12 cellular contexts compared by ENCODE assay signal in the genomic region with DNA sequence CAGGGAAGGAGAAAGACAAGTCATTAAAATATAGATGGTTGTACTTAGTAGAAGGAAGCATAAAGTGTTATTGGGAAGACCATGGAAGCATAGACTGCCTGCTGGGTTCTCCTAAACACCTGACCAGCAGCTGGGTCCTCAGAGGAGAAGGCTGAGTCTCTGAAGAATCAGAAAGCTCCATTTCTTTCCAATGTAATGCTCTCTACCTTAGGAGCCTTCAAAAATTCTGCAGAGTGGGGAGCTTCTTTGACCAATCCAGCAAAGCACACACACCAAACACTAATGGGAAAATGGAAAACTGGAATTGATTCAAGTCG. TPM values are rescaled to one million over a fixed set of nuclear protein-coding genes. Genes with fewer than 3 reads are reported as not detected.
DNase-seq lines count a peak whose midpoint lies in the region; ATAC-seq and TF ChIP-seq lines count a peak whose summit lies in the region.
"Had no signal": no experiment of that assay in that cellular context is flagged by ENCODE, and none has a peak within 500 bp of the region (broad histone marks: within the 10 kb centered on the region; RNA-seq: fewer than 3 reads in every experiment).

No MANE protein-coding gene starts in this region.

- no peaks in the 10 kb centered on the region for H3K79me2 ChIP-seq in hepatocyte

- H3K4me3 Mint-ChIP-seq in activated CD4-positive, alpha-beta T cell treated with anti-CD3 and anti-CD28 coated beads for 36 hours: peak overlapping the region; percentile 56
- H3K4me3 Mint-ChIP-seq in activated T-helper 17 cell treated with anti-CD3 and anti-CD28 coated beads, Interleukin-2, amount 50 U/mL, for 72 hours: peak overlapping the region; percentile 51
- peak overlapping the region; percentile 65 for H3K4me3 Mint-ChIP-seq in stimulated activated memory B cell treated with anti-CD40 and anti-IgM and Interleukin-4, amounts not matched to agents 10 μg/mL and 1 μg/mL and 100 μg/mL, for 72 hours

- ATAC-seq in activated CD4-positive, alpha-beta T cell treated with anti-CD3 and anti-CD28 coated beads for 36 hours: no peak
- ATAC-seq in activated T-helper 17 cell treated with anti-CD3 and anti-CD28 coated beads, Interleukin-2, amount 50 U/mL, for 72 hours (replicated peaks): no peak
- no peak for ATAC-seq in stimulated activated memory B cell treated with anti-CD40 and anti-IgM and Interleukin-4, amounts not matched to agents 10 μg/mL and 1 μg/mL and 100 μg/mL, for 72 hours
- ATAC-seq in GM18861 (IDR thresholded peaks at IDR 0.05; ENCODE audit: unreplicated experiment): no peak

- H3K27ac ChIP-seq in hepatocyte: peak overlapping the region; percentile 71
- H3K27ac ChIP-seq: KMS-11 had no signal

- no peaks in the 10 kb centered on the region for H4K20me1 ChIP-seq in hepatocyte (ENCODE audit: insufficient read depth, poor library complexity, severe bottlenecking)

- no peaks in the 10 kb centered on the region for H3K9me2 ChIP-seq in hepatocyte (replicated peaks; ENCODE audit: insufficient read depth)

- no peak for TF ChIP-seq CTCF in hepatocyte (IDR thresholded peaks at IDR 0.05; ENCODE audit: poor library complexity)
- no peak for TF ChIP-seq CTCF in lower leg skin (IDR thresholded peaks at IDR 0.05)

- H3K27me3 ChIP-seq in hepatocyte: no peaks in the 10 kb centered on the region
- H3K27me3 ChIP-seq: adrenal gland had no signal

- peaks cover 26% of the 10 kb centered on the region for H3K4me1 Mint-ChIP-seq in activated CD4-positive, alpha-beta T cell treated with anti-CD3 and anti-CD28 coated beads for 36 hours
- H3K4me1 Mint-ChIP-seq in activated T-helper 17 cell treated with anti-CD3 and anti-CD28 coated beads, Interleukin-2, amount 50 U/mL, for 72 hours: peaks cover 18% of the 10 kb centered on the region
- peaks cover 26% of the 10 kb centered on the region for H3K4me1 Mint-ChIP-seq in stimulated activated memory B cell treated with anti-CD40 and anti-IgM and Interleukin-4, amounts not matched to agents 10 μg/mL and 1 μg/mL and 100 μg/mL, for 72 hours

- H3K9me3 ChIP-seq in hepatocyte (ENCODE audit: low read depth): no peaks in the 10 kb centered on the region
- H3K9me3 ChIP-seq: adrenal gland had no signal

- 21% methylated on average over 1 of the region's 1 CpG for WGBS in hepatocyte (ENCODE audit: low lambda C conversion rate, missing lambda C conversion rate)
- WGBS in lower leg skin, 2 donors: 25 to 29% methylated on average over 1 of the region's 1 CpG

- peak overlapping the region; percentile 72 for H3K27ac Mint-ChIP-seq in activated CD4-positive, alpha-beta T cell treated with anti-CD3 and anti-CD28 coated beads for 36 hours
- H3K27ac Mint-ChIP-seq in activated T-helper 17 cell treated with anti-CD3 and anti-CD28 coated beads, Interleukin-2, amount 50 U/mL, for 72 hours: peak overlapping the region; percentile 90
- peak overlapping the region; percentile 68 for H3K27ac Mint-ChIP-seq in stimulated activated memory B cell treated with anti-CD40 and anti-IgM and Interleukin-4, amounts not matched to agents 10 μg/mL and 1 μg/mL and 100 μg/mL, for 72 hours

- POLR2A ChIA-PET in activated CD4-positive, alpha-beta T cell treated with anti-CD3 and anti-CD28 coated beads for 36 hours (lab: Charles Lee): interaction anchor here (0.5 kb wide), 1 partner anchor 26 kb away, joined by 3 read pairs; no protein-coding TSS in a partner anchor

- H3K4me2 ChIP-seq in hepatocyte: peak overlapping the region; percentile 56
- H3K4me2 ChIP-seq: KMS-11 had no signal

- H3K36me3 Mint-ChIP-seq in activated CD4-positive, alpha-beta T cell treated with anti-CD3 and anti-CD28 coated beads for 36 hours (ENCODE audit: low read depth): peaks cover 2% of the 10 kb centered on the region
- peaks cover 8% of the 10 kb centered on the region for H3K36me3 Mint-ChIP-seq in activated T-helper 17 cell treated with anti-CD3 and anti-CD28 coated beads, Interleukin-2, amount 50 U/mL, for 72 hours (ENCODE audit: low read depth)
- H3K36me3 Mint-ChIP-seq in stimulated activated memory B cell treated with anti-CD40 and anti-IgM and Interleukin-4, amounts not matched to agents 10 μg/mL and 1 μg/mL and 100 μg/mL, for 72 hours: peaks cover under 1% of the 10 kb centered on the region

- no peak overlapping the region for H2AFZ ChIP-seq in hepatocyte

- no peaks in the 10 kb centered on the region for H3K9me3 Mint-ChIP-seq in activated CD4-positive, alpha-beta T cell treated with anti-CD3 and anti-CD28 coated beads for 36 hours (ENCODE audit: low read depth)
- no peaks in the 10 kb centered on the region for H3K9me3 Mint-ChIP-seq in activated T-helper 17 cell treated with anti-CD3 and anti-CD28 coated beads, Interleukin-2, amount 50 U/mL, for 72 hours
- no peaks in the 10 kb centered on the region for H3K9me3 Mint-ChIP-seq in stimulated activated memory B cell treated with anti-CD40 and anti-IgM and Interleukin-4, amounts not matched to agents 10 μg/mL and 1 μg/mL and 100 μg/mL, for 72 hours
- H3K9me3 Mint-ChIP-seq: T-helper 1 cell treated with Interleukin-12 subunit alpha and Interleukin-12 subunit beta and Interleukin-4 antibody, amounts not matched to agents 30 μg/mL and 1 μg/mL, for 36 hours had no signal

- peaks cover 29% of the 10 kb centered on the region for H3K27me3 Mint-ChIP-seq in activated CD4-positive, alpha-beta T cell treated with anti-CD3 and anti-CD28 coated beads for 36 hours
- H3K27me3 Mint-ChIP-seq in activated T-helper 17 cell treated with anti-CD3 and anti-CD28 coated beads, Interleukin-2, amount 50 U/mL, for 72 hours: peaks cover 9% of the 10 kb centered on the region
- no peaks in the 10 kb centered on the region for H3K27me3 Mint-ChIP-seq in stimulated activated memory B cell treated with anti-CD40 and anti-IgM and Interleukin-4, amounts not matched to agents 10 μg/mL and 1 μg/mL and 100 μg/mL, for 72 hours

- no peaks in the 10 kb centered on the region for H3K36me3 ChIP-seq in hepatocyte (replicated peaks; ENCODE audit: insufficient read depth, low read depth)
- H3K36me3 ChIP-seq: adrenal gland had no signal

- DNase-seq in activated CD4-positive, alpha-beta T cell treated with anti-CD3 and anti-CD28 coated beads for 36 hours: no peak
- no peak for DNase-seq in activated CD4-positive, alpha-beta T cell treated with anti-CD3 and anti-CD28 coated beads, Interleukin-2, amount 50 U/mL, for 4 hours
- no peak for DNase-seq in hepatocyte (ENCODE audit: low spot score)
- DNase-seq in GDM1 (lab: John Stamatoyannopoulos, UW): no peak
- no peak for DNase-seq in lower leg skin (ENCODE audit: low spot score in 2 of 2)
- DNase-seq: 8988T had no signal

- H3K4me3 ChIP-seq in hepatocyte (no peak overlapping the region), lower leg skin (ENCODE audit: low read depth, poor library complexity, severe bottlenecking) (no peak overlapping the region)

- CTCF ChIA-PET in activated CD4-positive, alpha-beta T cell treated with anti-CD3 and anti-CD28 coated beads for 36 hours (lab: Charles Lee): interaction anchor here (0.8 to 1.6 kb wide), 5 partner anchors 11 to 41 kb away, joined by 3 to 6 read pairs (median 3); partner anchors contain the start of gene BCL10

- H3K4me1 ChIP-seq in hepatocyte (ENCODE audit: insufficient read depth): peaks cover 7% of the 10 kb centered on the region

- no peak for TF ChIP-seq POLR2A in lower leg skin (IDR thresholded peaks at IDR 0.05)

- intact Hi-C loops in activated CD4-positive, alpha-beta T cell treated with anti-CD3 and anti-CD28 coated beads for 36 hours (cut with DNase I, micrococcal nuclease): loop anchor here (5.0 kb wide), 2 partner anchors 410 to 605 kb away; partner anchors contain the start of genes SSX2IP (in 1 of the 2) and ZNHIT6 (in 1 of the 2)
- intact Hi-C loops in lower leg skin (cut with DNase I; ENCODE audit: low total_unique reads): no loop called here

RNA-seq across cellular contexts. Expression of gene BCL10, which starts 21.1 kb away (rescaled TPM):
- total RNA-seq in activated CD4-positive, alpha-beta T cell treated with anti-CD3 and anti-CD28 coated beads for 36 hours: 10 to 100 TPM; 28.3 to 28.8 TPM
- 10 to 100 TPM; 28.3 to 63.7 TPM for total RNA-seq in activated T-helper 17 cell treated with anti-CD3 and anti-CD28 coated beads, Interleukin-2, amount 50 U/mL, for 72 hours
- total RNA-seq in hepatocyte: 33.5 and 36.4 TPM in 2 replicates
- 25.9 and 28.7 TPM in 2 replicates for polyA plus RNA-seq in hepatocyte
- 10 to 100 TPM; 17.8 to 34.4 (median 22.2) TPM for total RNA-seq in lower leg skin

RNA-seq across cellular contexts. Expression of gene C1orf52, which starts 38.0 kb away (rescaled TPM):
- 10 to 100 TPM; 23.5 to 24.6 TPM for total RNA-seq in activated CD4-positive, alpha-beta T cell treated with anti-CD3 and anti-CD28 coated beads for 36 hours
- 10 to 100 TPM; 16.9 to 19.1 TPM for total RNA-seq in activated T-helper 17 cell treated with anti-CD3 and anti-CD28 coated beads, Interleukin-2, amount 50 U/mL, for 72 hours
- total RNA-seq in hepatocyte (27.2 and 30.1 TPM in 2 replicates), lower leg skin (10 to 100 TPM; 12.4 to 27.0 (median 20.5) TPM)
- 39.2 and 41.2 TPM in 2 replicates for polyA plus RNA-seq in hepatocyte
